Comparison of ENCODE assay signal across 14 cellular contexts in genomic region chr12:79566452-79566851, GRCh38.
DNase-seq lines count a peak whose midpoint lies in the region; ATAC-seq, FAIRE-seq and TF ChIP-seq lines count a peak whose summit lies in the region.
"Had no signal": no experiment of that assay in that cellular context is flagged by ENCODE, and none has a peak within 500 bp of the region (broad histone marks: within the 10 kb centered on the region; RNA-seq: fewer than 3 reads in every experiment).

No MANE protein-coding gene starts in this region.

- peak overlapping the region; percentile 19 for H2AFZ ChIP-seq in keratinocyte (ENCODE audit: control insufficient read depth, low read length)

- no peaks in the 10 kb centered on the region for H3K9me1 ChIP-seq in keratinocyte (ENCODE audit: control insufficient read depth, extremely low read depth, insufficient read depth, low read length)

- H3K36me3 Mint-ChIP-seq in HFFc6 (ENCODE audit: low read depth), result peaks cover 37% of the 10 kb centered on the region

- peak overlapping the region; percentile 44 for H3K27ac Mint-ChIP-seq in HFFc6
- H3K27ac Mint-ChIP-seq: CD4-positive, alpha-beta T cell had no signal

- H3K4me1 ChIP-seq in ascending aorta, result peaks cover 0 to 7% of the 10 kb centered on the region in 2 donors
- peaks cover 17% of the 10 kb centered on the region for H3K4me1 ChIP-seq in keratinocyte (ENCODE audit: control insufficient read depth, extremely low read depth, insufficient read depth, low read length)
- H3K4me1 ChIP-seq: gastrocnemius medialis had no signal

- H3K4me2 ChIP-seq in keratinocyte (ENCODE audit: control insufficient read depth, extremely low read depth, insufficient read depth, low read depth, low read length), result no peak overlapping the region

- H3K9me3 ChIP-seq in ascending aorta, result peaks cover 1 to 4% of the 10 kb centered on the region in 2 donors
- no peaks in the 10 kb centered on the region for H3K9me3 ChIP-seq in keratinocyte (ENCODE audit: control insufficient read depth, low read depth, low read length)
- H3K9me3 ChIP-seq: gastrocnemius medialis had no signal

- no peak overlapping the region for H3K9ac ChIP-seq in keratinocyte (ENCODE audit: control insufficient read depth, extremely low read depth, insufficient read depth, low read length)

- ATAC-seq in HG03097 (IDR thresholded peaks at IDR 0.05; ENCODE audit: low FRiP score, unreplicated experiment) (no peak), GM21526 (IDR thresholded peaks at IDR 0.05; ENCODE audit: low FRiP score, unreplicated experiment) (no peak)
- ATAC-seq: gastrocnemius medialis had no signal

- intact Hi-C loops in ascending aorta (cut with DNase I), result no loop called here

- FAIRE-seq in keratinocyte (lab: Jason Lieb, UNC), result no peak
- no peak for FAIRE-seq in GM19239 (lab: Jason Lieb, UNC)

- peaks cover 2% of the 10 kb centered on the region; the same call in 1 of the 2 replicates for H3K27me3 Mint-ChIP-seq in HFFc6 (ENCODE audit: insufficient read depth)
- H3K27me3 Mint-ChIP-seq: brain; CD4-positive, alpha-beta T cell had no signal

- H3K27me3 ChIP-seq in ascending aorta (no peaks in the 10 kb centered on the region), keratinocyte (ENCODE audit: control insufficient read depth, extremely low read depth, insufficient read depth, low read length) (no peaks in the 10 kb centered on the region)
- H3K27me3 ChIP-seq: gastrocnemius medialis had no signal

- peaks cover 23 to 30% of the 10 kb centered on the region in 2 donors for H3K36me3 ChIP-seq in ascending aorta
- H3K36me3 ChIP-seq in keratinocyte (ENCODE audit: control insufficient read depth in 2 of 2, extremely low read depth in 1 of 2, insufficient read depth in 2 of 2, low read length in 2 of 2), result peaks cover 2 to 13% of the 10 kb centered on the region in 2 experiments
- H3K36me3 ChIP-seq: gastrocnemius medialis had no signal

- dilution Hi-C loops in keratinocyte (cut with MboI; ENCODE audit: extremely low pct_ligation_motif_present, low sequenced_read_pairs), result no loop called here

- H3K27ac ChIP-seq in ascending aorta, result peak overlapping the region; percentile 56 to 57
- peak overlapping the region; percentile 43 for H3K27ac ChIP-seq in keratinocyte (ENCODE audit: control insufficient read depth, insufficient read depth, low read length)
- H3K27ac ChIP-seq: gastrocnemius medialis had no signal

- peak overlapping the region; percentile 12; the same call in 1 of the 2 replicates for H3K4me3 Mint-ChIP-seq in HFFc6
- H3K4me3 Mint-ChIP-seq: brain; CD4-positive, alpha-beta T cell had no signal

- TF ChIP-seq CTCF in HFFc6 (IDR thresholded peaks at IDR 0.05), result no peak
- no peak for TF ChIP-seq CTCF in ascending aorta (IDR thresholded peaks at IDR 0.05)
- no peak for TF ChIP-seq CTCF in keratinocyte (optimal IDR thresholded peaks at IDR 0.05 in 1 of 3, IDR thresholded peaks at IDR 0.05 in 1 of 3, conservative IDR thresholded peaks at IDR 0.05 in 1 of 3; ENCODE audit: extremely low read depth in 1 of 3, insufficient read depth in 2 of 3, low read length in 3 of 3)
- TF ChIP-seq CTCF in retinal pigment epithelial cell (conservative IDR thresholded peaks at IDR 0.05; ENCODE audit: low read depth, low read length), result no peak

- H3K4me3 ChIP-seq in ascending aorta, result no peak overlapping the region
- no peak overlapping the region for H3K4me3 ChIP-seq in keratinocyte (ENCODE audit: control insufficient read depth in 2 of 3, extremely low read depth in 1 of 3, insufficient read depth in 2 of 3, low read depth in 1 of 3, low read length in 3 of 3)
- H3K4me3 ChIP-seq in retinal pigment epithelial cell (ENCODE audit: low read length), result no peak overlapping the region
- H3K4me3 ChIP-seq: gastrocnemius medialis had no signal

- H3K79me2 ChIP-seq in keratinocyte (ENCODE audit: control insufficient read depth, insufficient read depth, low read length), result peaks cover 2% of the 10 kb centered on the region

- H4K20me1 ChIP-seq in keratinocyte (ENCODE audit: control insufficient read depth, extremely low read depth, insufficient read depth, low read length), result no peaks in the 10 kb centered on the region

- peak; percentile 25 for DNase-seq in HFFc6
- DNase-seq in ascending aorta (ENCODE audit: low spot score in 2 of 2), result no peak
- DNase-seq in keratinocyte (ENCODE audit: low read depth, low spot score), result no peak
- DNase-seq in retinal pigment epithelial cell (ENCODE audit: low read depth), result peak; percentile 13
- DNase-seq in NCI-H345 treated with DMSO at 0.1 percent for 48 hours (lab: John Stamatoyannopoulos, UW; ENCODE audit: unreplicated experiment), result no peak
- DNase-seq in GM19239 (ENCODE audit: insufficient read length, low spot score), result no peak
- DNase-seq: CD4-positive, alpha-beta T cell; gastrocnemius medialis; NCI-H1048; stimulated activated CD8-positive, alpha-beta memory T cell treated with anti-CD3 and anti-CD28 coated beads, Interleukin-4, amount 100 ng/mL, for 48 hours; T-helper 2 cell had no signal

- peaks cover 7% of the 10 kb centered on the region for H3K9me3 Mint-ChIP-seq in HFFc6
- H3K9me3 Mint-ChIP-seq: CD4-positive, alpha-beta T cell had no signal

- peaks cover 25% of the 10 kb centered on the region for H3K4me1 Mint-ChIP-seq in HFFc6 (ENCODE audit: low read depth)
- H3K4me1 Mint-ChIP-seq: brain had no signal

Comparison
In these comparisons a context has a peak if more than half of its experiments do, and no peak if none do; other contexts are left out.
1. DNase-seq: peak in HFFc6 (single experiment) and retinal pigment epithelial cell (single experiment); none in ascending aorta (0 of 2), keratinocyte (single experiment), NCI-H345 treated with DMSO at 0.1 percent for 48 hours (single experiment) and GM19239 (single experiment).